ENCODE assay signal across 9 cellular contexts in the genomic region with DNA sequence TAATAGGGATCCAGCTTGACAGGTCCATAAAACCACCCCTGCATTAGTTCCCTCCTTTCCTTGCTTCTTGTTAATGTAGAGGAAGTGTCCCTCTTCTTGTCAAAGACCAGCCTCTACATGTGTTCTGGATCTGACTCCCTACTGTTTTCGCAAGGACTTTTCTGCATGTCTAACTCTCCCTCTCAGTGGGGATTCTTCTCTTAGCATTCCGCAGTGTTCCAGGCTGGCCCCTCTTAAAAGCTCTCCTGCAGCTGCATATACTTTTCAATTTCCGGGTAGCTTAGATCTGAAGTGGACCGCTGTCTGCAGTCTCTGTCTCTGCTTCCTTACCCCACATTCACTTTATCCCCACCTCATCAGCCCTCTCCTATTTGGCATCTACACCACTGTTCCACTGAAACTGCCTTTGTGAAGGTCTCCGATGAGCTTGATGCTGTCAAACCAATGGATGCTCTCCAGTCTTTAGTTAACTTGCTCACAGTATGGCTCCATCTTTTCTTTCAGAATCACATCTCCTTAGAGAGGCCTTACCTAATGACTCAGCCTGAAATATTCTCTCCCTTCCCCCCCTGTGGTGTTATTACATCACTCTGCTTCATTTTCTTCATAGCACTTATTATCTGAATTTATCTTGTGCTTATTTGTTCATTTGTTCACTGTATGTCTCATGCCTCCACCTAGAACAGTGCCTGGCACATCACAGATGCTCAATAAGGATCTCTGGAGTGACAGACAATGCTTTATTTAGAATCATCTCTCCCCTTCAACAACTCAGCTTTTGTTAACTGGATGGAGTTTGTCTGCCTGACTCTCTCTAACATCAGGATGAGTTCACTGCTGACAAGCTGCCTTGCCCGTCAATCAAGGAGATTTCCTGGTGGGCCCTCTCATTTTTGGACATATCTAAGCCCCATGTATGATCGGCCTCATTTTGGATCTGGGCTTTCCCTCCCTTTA.
DNase-seq lines count a peak whose midpoint lies in the region; ATAC-seq and TF ChIP-seq lines count a peak whose summit lies in the region.
"Had no signal": no experiment of that assay in that cellular context is flagged by ENCODE, and none has a peak within 500 bp of the region (broad histone marks: within the 10 kb centered on the region; RNA-seq: fewer than 3 reads in every experiment).

No MANE protein-coding gene starts in this region.

- no peaks in the 10 kb centered on the region for H3K27me3 ChIP-seq in foreskin keratinocyte
- H3K27me3 ChIP-seq in CD8-positive, alpha-beta memory T cell (ENCODE audit: insufficient read depth, low read length, poor library complexity, severe bottlenecking): no peaks in the 10 kb centered on the region

- no peak for TF ChIP-seq POLR2A in GM18505 (IDR thresholded peaks at IDR 0.05; ENCODE audit: borderline replicate concordance, extremely low read depth, insufficient read depth, insufficient read length)

- no peak for TF ChIP-seq CTCF in foreskin keratinocyte (conservative IDR thresholded peaks at IDR 0.05)

- POLR2A ChIA-PET in CD8-positive, alpha-beta memory T cell (lab: Charles Lee): no interaction called here

- H3K4me1 ChIP-seq in foreskin keratinocyte: peaks cover 12% of the 10 kb centered on the region
- no peaks in the 10 kb centered on the region for H3K4me1 ChIP-seq in CD8-positive, alpha-beta memory T cell (ENCODE audit: insufficient read depth, low read length)

- H3K4me1 Mint-ChIP-seq in stimulated activated naive CD8-positive, alpha-beta T cell treated with anti-CD3 and anti-CD28 coated beads, Interleukin-15, Interleukin-2, amounts not matched to agents 100 ng/mL and 50 ng/mL, for 24 hours (ENCODE audit: low read depth): peaks cover 29% of the 10 kb centered on the region
- H3K4me1 Mint-ChIP-seq in CD8-positive, alpha-beta memory T cell: no peaks in the 10 kb centered on the region

- no peak overlapping the region for H3K4me3 ChIP-seq in CD8-positive, alpha-beta memory T cell (ENCODE audit: low read length)

- H3K27ac ChIP-seq in foreskin keratinocyte: no peak overlapping the region
- H3K27ac ChIP-seq in CD8-positive, alpha-beta memory T cell (ENCODE audit: low read depth, low read length): no peak overlapping the region
- H3K27ac ChIP-seq: HL-60 had no signal

- H3K27ac Mint-ChIP-seq in stimulated activated naive CD8-positive, alpha-beta T cell treated with anti-CD3 and anti-CD28 coated beads, Interleukin-15, Interleukin-2, amounts not matched to agents 100 ng/mL and 50 ng/mL, for 24 hours: peak overlapping the region; percentile 4
- peak overlapping the region in 1 of 8 donors; percentile 47 for H3K27ac Mint-ChIP-seq in CD8-positive, alpha-beta memory T cell

- no peaks in the 10 kb centered on the region for H3K36me3 ChIP-seq in CD8-positive, alpha-beta memory T cell (ENCODE audit: insufficient read depth, low read length)

- no peaks in the 10 kb centered on the region for H3K9me3 ChIP-seq in CD8-positive, alpha-beta memory T cell (ENCODE audit: low read length)

- no peaks in the 10 kb centered on the region for H3K9me3 Mint-ChIP-seq in stimulated activated naive CD8-positive, alpha-beta T cell treated with anti-CD3 and anti-CD28 coated beads, Interleukin-15, Interleukin-2, amounts not matched to agents 100 ng/mL and 50 ng/mL, for 24 hours
- H3K9me3 Mint-ChIP-seq in CD8-positive, alpha-beta memory T cell: peaks cover 0 to 3% (median 0%) of the 10 kb centered on the region in 5 donors

- peak; percentile 9 for DNase-seq in H4 (ENCODE audit: low spot score)
- DNase-seq in RKO (ENCODE audit: low spot score): peak; percentile 1
- DNase-seq in foreskin keratinocyte: peak; percentile 51 to 62
- DNase-seq in posterior cingulate gyrus: no peak
- DNase-seq in CD8-positive, alpha-beta memory T cell: no peak

- intact Hi-C loops in posterior cingulate gyrus (cut with DNase I): no loop called here

- no peak overlapping the region for H3K4me3 Mint-ChIP-seq in stimulated activated naive CD8-positive, alpha-beta T cell treated with anti-CD3 and anti-CD28 coated beads, Interleukin-15, Interleukin-2, amounts not matched to agents 100 ng/mL and 50 ng/mL, for 24 hours
- no peak overlapping the region for H3K4me3 Mint-ChIP-seq in CD8-positive, alpha-beta memory T cell

- H3K36me3 Mint-ChIP-seq in stimulated activated naive CD8-positive, alpha-beta T cell treated with anti-CD3 and anti-CD28 coated beads, Interleukin-15, Interleukin-2, amounts not matched to agents 100 ng/mL and 50 ng/mL, for 24 hours (ENCODE audit: low read depth): no peaks in the 10 kb centered on the region
- H3K36me3 Mint-ChIP-seq in CD8-positive, alpha-beta memory T cell: no peaks in the 10 kb centered on the region

- CTCF ChIA-PET in CD8-positive, alpha-beta memory T cell (lab: Charles Lee): no interaction called here

- ATAC-seq in foreskin keratinocyte: peak; percentile 83
- ATAC-seq in GM18505 (IDR thresholded peaks at IDR 0.05; ENCODE audit: unreplicated experiment): no peak
- ATAC-seq in GM19324 (IDR thresholded peaks at IDR 0.05; ENCODE audit: low FRiP score, unreplicated experiment): no peak

- no peaks in the 10 kb centered on the region for H3K27me3 Mint-ChIP-seq in stimulated activated naive CD8-positive, alpha-beta T cell treated with anti-CD3 and anti-CD28 coated beads, Interleukin-15, Interleukin-2, amounts not matched to agents 100 ng/mL and 50 ng/mL, for 24 hours
- H3K27me3 Mint-ChIP-seq in CD8-positive, alpha-beta memory T cell: peaks cover 0 to 4% of the 10 kb centered on the region in 2 donors

Comparison
In these comparisons a context has a peak if more than half of its experiments do, and no peak if none do; other contexts are left out.
1. DNase-seq: peak in H4 (single experiment), RKO (single experiment) and foreskin keratinocyte (2 of 2); none in posterior cingulate gyrus (0 of 10) and CD8-positive, alpha-beta memory T cell (0 of 5).